Comparison of ENCODE assay signal across 16 cellular contexts in the genomic region with DNA sequence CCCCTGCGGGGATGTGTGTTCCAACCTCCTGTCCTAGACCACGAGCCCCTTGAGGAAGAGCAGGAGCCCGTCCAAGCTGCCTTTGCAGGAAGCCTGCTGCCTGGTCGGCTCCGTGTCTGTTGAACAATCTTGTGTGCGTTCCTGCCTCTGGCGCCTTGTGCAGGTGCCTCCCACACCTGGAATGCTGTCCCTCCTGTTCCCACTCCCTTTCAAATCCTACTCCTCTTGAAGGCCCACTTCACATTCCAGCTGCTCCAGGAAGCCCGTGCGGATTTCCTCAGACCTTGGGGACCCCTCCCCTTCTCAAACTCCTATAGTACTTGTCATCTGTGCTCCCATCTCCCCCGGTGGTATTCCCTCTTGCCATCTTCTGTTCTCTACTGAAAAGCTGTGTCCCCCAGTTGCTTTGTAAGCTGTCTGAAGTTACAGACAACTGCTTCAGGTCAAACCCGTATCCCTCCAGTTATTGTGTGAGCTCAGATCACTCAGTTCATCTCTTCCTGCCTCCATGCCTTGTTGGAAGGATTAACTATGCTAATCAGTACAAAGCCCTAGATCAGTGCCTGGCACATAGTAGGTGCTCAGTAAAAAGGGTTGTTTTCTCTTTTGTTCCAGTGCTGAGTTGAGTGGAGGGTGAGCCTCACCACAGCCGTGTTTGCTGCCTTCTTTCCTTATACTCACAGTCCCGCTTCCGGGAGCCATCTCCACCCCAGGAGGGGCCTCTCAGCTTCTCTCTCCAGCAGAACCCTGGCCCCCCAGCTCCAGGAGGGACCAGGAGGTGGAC.
DNase-seq lines count a peak whose midpoint lies in the region; ATAC-seq and TF ChIP-seq lines count a peak whose summit lies in the region.
"Had no signal": no experiment of that assay in that cellular context is flagged by ENCODE, and none has a peak within 500 bp of the region (broad histone marks: within the 10 kb centered on the region; RNA-seq: fewer than 3 reads in every experiment).

No MANE protein-coding gene starts in this region.

- H3K27ac ChIP-seq in GM23248 = peak overlapping the region; percentile 83
- peak overlapping the region; percentile 55 for H3K27ac ChIP-seq in SJCRH30
- peak overlapping the region; percentile 98 for H3K27ac ChIP-seq in hepatocyte
- H3K27ac ChIP-seq in skin epidermis = peak overlapping the region in 14 of 21 experiments; percentile 1 to 75 (median 21)
- H3K27ac ChIP-seq: ascending aorta, heart right ventricle, HL-60 had no signal

- no peak overlapping the region for H3K4me3 ChIP-seq in GM23248
- no peak overlapping the region for H3K4me3 ChIP-seq in SJCRH30
- no peak overlapping the region for H3K4me3 ChIP-seq in hepatocyte
- H3K4me3 ChIP-seq in skin epidermis = no peak overlapping the region
- H3K4me3 ChIP-seq: ascending aorta, heart right ventricle had no signal

- H4K20me1 ChIP-seq in GM23248 (ENCODE audit: insufficient read depth) (no peaks in the 10 kb centered on the region), hepatocyte (ENCODE audit: insufficient read depth, poor library complexity, severe bottlenecking) (no peaks in the 10 kb centered on the region)

- H3K4me1 ChIP-seq in GM23248 (ENCODE audit: insufficient read depth) (peaks cover 31% of the 10 kb centered on the region), SJCRH30 (peaks cover 54% of the 10 kb centered on the region), hepatocyte (ENCODE audit: insufficient read depth) (peaks cover 72% of the 10 kb centered on the region)

- H3K9me2 ChIP-seq in GM23248 (ENCODE audit: insufficient read depth) = no peaks in the 10 kb centered on the region
- H3K9me2 ChIP-seq in hepatocyte (replicated peaks; ENCODE audit: insufficient read depth) = no peaks in the 10 kb centered on the region

- no peak for TF ChIP-seq CTCF in hepatocyte (IDR thresholded peaks at IDR 0.05; ENCODE audit: poor library complexity)

- peaks cover 15% of the 10 kb centered on the region; the same call in 1 of the 2 replicates for H3F3A ChIP-seq in GM23248 (ENCODE audit: insufficient read depth)

- H3K36me3 ChIP-seq in GM23248 (ENCODE audit: low read depth) = no peaks in the 10 kb centered on the region
- H3K36me3 ChIP-seq in SJCRH30 = no peaks in the 10 kb centered on the region
- H3K36me3 ChIP-seq in hepatocyte (replicated peaks; ENCODE audit: insufficient read depth, low read depth) = no peaks in the 10 kb centered on the region
- H3K36me3 ChIP-seq: ascending aorta, heart right ventricle had no signal

- H3K79me2 ChIP-seq in GM23248 (ENCODE audit: insufficient read depth) = peaks cover 41% of the 10 kb centered on the region
- H3K79me2 ChIP-seq in hepatocyte = peaks cover 14% of the 10 kb centered on the region

- in situ Hi-C loops in GM23248 (cut with MboI) = no loop called here

- peak overlapping the region; percentile 32 for H3K4me2 ChIP-seq in GM23248 (ENCODE audit: unreplicated experiment)
- H3K4me2 ChIP-seq in hepatocyte = peak overlapping the region; percentile 51

- H3K9ac ChIP-seq in GM23248 = peak overlapping the region; percentile 60

- H3K27me3 ChIP-seq in GM23248 (replicated peaks; ENCODE audit: insufficient read depth) = no peaks in the 10 kb centered on the region
- no peaks in the 10 kb centered on the region for H3K27me3 ChIP-seq in SJCRH30
- no peaks in the 10 kb centered on the region for H3K27me3 ChIP-seq in hepatocyte
- H3K27me3 ChIP-seq: ascending aorta, heart right ventricle had no signal

- DNase-seq in GM23248 = no peak
- peak in 1 of 2 experiments; percentile 28 for DNase-seq in SJCRH30
- DNase-seq in hepatocyte (ENCODE audit: low spot score) = peak; percentile 78
- no peak for DNase-seq in NCI-H1694 treated with DMSO at 0.1 percent for 48 hours (lab: John Stamatoyannopoulos, UW)
- DNase-seq in stimulated activated CD4-positive, alpha-beta T cell treated with anti-CD3 and anti-CD28 coated beads, Interleukin-12 subunit alpha, Interleukin-12 subunit beta, amount 100 ng/mL, for 4 hours = no peak
- DNase-seq: activated CD4-positive, CD25-positive, alpha-beta regulatory T cell treated with anti-CD3 and anti-CD28 coated beads, Interleukin-2, amount 50 U/mL, for 72 hours; activated T-cell treated with anti-CD3 and anti-CD28 coated beads, Interleukin-2, amount 50 U/mL, for 24 hours; CD4-positive, CD25-positive, alpha-beta regulatory T cell; effector CD4-positive, alpha-beta T cell; heart right ventricle; MM.1S had no signal

- H3K9me3 ChIP-seq in GM23248 (ENCODE audit: low read depth) (no peaks in the 10 kb centered on the region), SJCRH30 (replicated peaks) (no peaks in the 10 kb centered on the region), hepatocyte (ENCODE audit: low read depth) (no peaks in the 10 kb centered on the region)
- H3K9me3 ChIP-seq: ascending aorta had no signal

- WGBS in GM23248 (ENCODE audit: low coverage in 1 of 2, low lambda C conversion rate in 2 of 2, missing lambda C conversion rate in 2 of 2), 2 experiments = 88 to 89% methylated on average over 14 of the region's 14 CpGs
- 46% methylated on average over 14 of the region's 14 CpGs for WGBS in hepatocyte (ENCODE audit: low lambda C conversion rate, missing lambda C conversion rate)

- H2AFZ ChIP-seq in GM23248 (no peak overlapping the region), hepatocyte (no peak overlapping the region)

- no peak for ATAC-seq in GM18520 (IDR thresholded peaks at IDR 0.05; ENCODE audit: unreplicated experiment)
- no peak for ATAC-seq in GM21786 (IDR thresholded peaks at IDR 0.05; ENCODE audit: unreplicated experiment)
- ATAC-seq: heart right ventricle had no signal

Comparison
In these comparisons a context has a peak if more than half of its experiments do, and no peak if none do; other contexts are left out.
1. H3K27ac ChIP-seq: peak in every context shown above with its lines; median percentile 98 in hepatocyte; 83 in GM23248; 55 in SJCRH30; 21 in skin epidermis.